In genomic region chr4:145934434-145935047, GRCh38 we compare ENCODE assay signal across 1 cellular context.
TF ChIP-seq lines count a peak whose summit lies in the region.

No MANE protein-coding gene starts in this region.

TF ChIP-seq in GM12878, 131 proteins besides CTCF, POLR2A, EP300 and RAD21 (continued from another document):
- TF ChIP-seq BCLAF1 (IDR thresholded peaks at IDR 0.05) (no peak), FOS (IDR thresholded peaks at IDR 0.05; ENCODE audit: borderline replicate concordance, extremely low read depth, insufficient read length) (no peak), HDAC6 (IDR thresholded peaks at IDR 0.05; ENCODE audit: unreplicated experiment) (no peak), POLR2AphosphoS5 (IDR thresholded peaks at IDR 0.05; ENCODE audit: low read length) (peak; percentile 20; the same call in 1 of the 2 replicates), MTA2 (IDR thresholded peaks at IDR 0.05; ENCODE audit: low read depth) (no peak), TCF12 (IDR thresholded peaks at IDR 0.05; ENCODE audit: low read depth, low read length) (no peak), TCF3 (IDR thresholded peaks at IDR 0.05; ENCODE audit: borderline replicate concordance, insufficient read depth, low read depth, low read length) (no peak), CBX3 (IDR thresholded peaks at IDR 0.05; ENCODE audit: borderline replicate concordance, low read depth) (no peak), TARDBP (IDR thresholded peaks at IDR 0.05; ENCODE audit: borderline replicate concordance) (no peak), SPI1 (IDR thresholded peaks at IDR 0.05; ENCODE audit: borderline replicate concordance, insufficient read depth, low read depth, low read length) (peak; percentile 75), PML (IDR thresholded peaks at IDR 0.05; ENCODE audit: low read length) (no peak), RELA (IDR thresholded peaks at IDR 0.05; ENCODE audit: borderline replicate concordance, partially characterized antibody) (no peak), IKZF1 (conservative IDR thresholded peaks at IDR 0.05) (peak; percentile 25; the same call in 1 of the 2 replicates), FOXM1 (IDR thresholded peaks at IDR 0.05; ENCODE audit: low read depth, low read length) (no peak), MXI1 (IDR thresholded peaks at IDR 0.05; ENCODE audit: low read depth, low read length) (0 out of 2 replicates have a peak, but pooled peaks have one; percentile 33), ZNF24 (IDR thresholded peaks at IDR 0.05) (no peak), NFXL1 (IDR thresholded peaks at IDR 0.05; ENCODE audit: borderline replicate concordance) (no peak), KDM1A (IDR thresholded peaks at IDR 0.05; ENCODE audit: borderline replicate concordance) (no peak), DPF2 (IDR thresholded peaks at IDR 0.05) (no peak), ZBTB40 (IDR thresholded peaks at IDR 0.05; ENCODE audit: borderline replicate concordance) (no peak), SMAD5 (IDR thresholded peaks at IDR 0.05; ENCODE audit: low read depth) (no peak), ZNF274 (IDR thresholded peaks at IDR 0.05; ENCODE audit: insufficient read depth, insufficient read length) (no peak), SREBF2 (IDR thresholded peaks at IDR 0.05; ENCODE audit: low read length) (no peak), PAX5 (IDR thresholded peaks at IDR 0.05; ENCODE audit: borderline replicate concordance, low read depth, low read length) (no peak), NR2C2 (IDR thresholded peaks at IDR 0.05; ENCODE audit: borderline replicate concordance, control insufficient read depth, insufficient read length, low read depth) (no peak), KAT2A (conservative IDR thresholded peaks at IDR 0.05; ENCODE audit: control insufficient read depth, low read depth, low read length) (no peak), RFX5 (IDR thresholded peaks at IDR 0.05; ENCODE audit: low read depth, low read length) (no peak), WRNIP1 (IDR thresholded peaks at IDR 0.05; ENCODE audit: borderline replicate concordance, low read depth, low read length) (no peak), MEF2A (IDR thresholded peaks at IDR 0.05; ENCODE audit: insufficient read depth, low read depth, low read length) (no peak), IKZF2 (IDR thresholded peaks at IDR 0.05) (peak in 1 of 2 experiments; percentile 18; a peak in 2 of 4 replicates), E4F1 (IDR thresholded peaks at IDR 0.05; ENCODE audit: borderline replicate concordance, partially characterized antibody) (no peak)
- TF ChIP-seq, protein P1, sequence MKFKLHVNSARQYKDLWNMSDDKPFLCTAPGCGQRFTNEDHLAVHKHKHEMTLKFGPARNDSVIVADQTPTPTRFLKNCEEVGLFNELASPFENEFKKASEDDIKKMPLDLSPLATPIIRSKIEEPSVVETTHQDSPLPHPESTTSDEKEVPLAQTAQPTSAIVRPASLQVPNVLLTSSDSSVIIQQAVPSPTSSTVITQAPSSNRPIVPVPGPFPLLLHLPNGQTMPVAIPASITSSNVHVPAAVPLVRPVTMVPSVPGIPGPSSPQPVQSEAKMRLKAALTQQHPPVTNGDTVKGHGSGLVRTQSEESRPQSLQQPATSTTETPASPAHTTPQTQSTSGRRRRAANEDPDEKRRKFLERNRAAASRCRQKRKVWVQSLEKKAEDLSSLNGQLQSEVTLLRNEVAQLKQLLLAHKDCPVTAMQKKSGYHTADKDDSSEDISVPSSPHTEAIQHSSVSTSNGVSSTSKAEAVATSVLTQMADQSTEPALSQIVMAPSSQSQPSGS (IDR thresholded peaks at IDR 0.05; ENCODE audit: low read length) = no peak
- TF ChIP-seq, protein P2, sequence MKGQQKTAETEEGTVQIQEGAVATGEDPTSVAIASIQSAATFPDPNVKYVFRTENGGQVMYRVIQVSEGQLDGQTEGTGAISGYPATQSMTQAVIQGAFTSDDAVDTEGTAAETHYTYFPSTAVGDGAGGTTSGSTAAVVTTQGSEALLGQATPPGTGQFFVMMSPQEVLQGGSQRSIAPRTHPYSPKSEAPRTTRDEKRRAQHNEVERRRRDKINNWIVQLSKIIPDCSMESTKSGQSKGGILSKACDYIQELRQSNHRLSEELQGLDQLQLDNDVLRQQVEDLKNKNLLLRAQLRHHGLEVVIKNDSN (IDR thresholded peaks at IDR 0.05; ENCODE audit: borderline replicate concordance, extremely low read length, insufficient read depth, low read depth, low read length) = no peak
- TF ChIP-seq, protein P3, sequence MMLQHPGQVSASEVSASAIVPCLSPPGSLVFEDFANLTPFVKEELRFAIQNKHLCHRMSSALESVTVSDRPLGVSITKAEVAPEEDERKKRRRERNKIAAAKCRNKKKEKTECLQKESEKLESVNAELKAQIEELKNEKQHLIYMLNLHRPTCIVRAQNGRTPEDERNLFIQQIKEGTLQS (IDR thresholded peaks at IDR 0.05; ENCODE audit: borderline replicate concordance, extremely low read depth, low read depth, low read length) = no peak
- TF ChIP-seq, protein P4, sequence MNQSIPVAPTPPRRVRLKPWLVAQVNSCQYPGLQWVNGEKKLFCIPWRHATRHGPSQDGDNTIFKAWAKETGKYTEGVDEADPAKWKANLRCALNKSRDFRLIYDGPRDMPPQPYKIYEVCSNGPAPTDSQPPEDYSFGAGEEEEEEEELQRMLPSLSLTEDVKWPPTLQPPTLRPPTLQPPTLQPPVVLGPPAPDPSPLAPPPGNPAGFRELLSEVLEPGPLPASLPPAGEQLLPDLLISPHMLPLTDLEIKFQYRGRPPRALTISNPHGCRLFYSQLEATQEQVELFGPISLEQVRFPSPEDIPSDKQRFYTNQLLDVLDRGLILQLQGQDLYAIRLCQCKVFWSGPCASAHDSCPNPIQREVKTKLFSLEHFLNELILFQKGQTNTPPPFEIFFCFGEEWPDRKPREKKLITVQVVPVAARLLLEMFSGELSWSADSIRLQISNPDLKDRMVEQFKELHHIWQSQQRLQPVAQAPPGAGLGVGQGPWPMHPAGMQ (IDR thresholded peaks at IDR 0.05; ENCODE audit: borderline replicate concordance) = no peak
- TF ChIP-seq, protein P5, sequence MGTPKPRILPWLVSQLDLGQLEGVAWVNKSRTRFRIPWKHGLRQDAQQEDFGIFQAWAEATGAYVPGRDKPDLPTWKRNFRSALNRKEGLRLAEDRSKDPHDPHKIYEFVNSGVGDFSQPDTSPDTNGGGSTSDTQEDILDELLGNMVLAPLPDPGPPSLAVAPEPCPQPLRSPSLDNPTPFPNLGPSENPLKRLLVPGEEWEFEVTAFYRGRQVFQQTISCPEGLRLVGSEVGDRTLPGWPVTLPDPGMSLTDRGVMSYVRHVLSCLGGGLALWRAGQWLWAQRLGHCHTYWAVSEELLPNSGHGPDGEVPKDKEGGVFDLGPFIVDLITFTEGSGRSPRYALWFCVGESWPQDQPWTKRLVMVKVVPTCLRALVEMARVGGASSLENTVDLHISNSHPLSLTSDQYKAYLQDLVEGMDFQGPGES (IDR thresholded peaks at IDR 0.05) = no peak
- TF ChIP-seq, protein P6, sequence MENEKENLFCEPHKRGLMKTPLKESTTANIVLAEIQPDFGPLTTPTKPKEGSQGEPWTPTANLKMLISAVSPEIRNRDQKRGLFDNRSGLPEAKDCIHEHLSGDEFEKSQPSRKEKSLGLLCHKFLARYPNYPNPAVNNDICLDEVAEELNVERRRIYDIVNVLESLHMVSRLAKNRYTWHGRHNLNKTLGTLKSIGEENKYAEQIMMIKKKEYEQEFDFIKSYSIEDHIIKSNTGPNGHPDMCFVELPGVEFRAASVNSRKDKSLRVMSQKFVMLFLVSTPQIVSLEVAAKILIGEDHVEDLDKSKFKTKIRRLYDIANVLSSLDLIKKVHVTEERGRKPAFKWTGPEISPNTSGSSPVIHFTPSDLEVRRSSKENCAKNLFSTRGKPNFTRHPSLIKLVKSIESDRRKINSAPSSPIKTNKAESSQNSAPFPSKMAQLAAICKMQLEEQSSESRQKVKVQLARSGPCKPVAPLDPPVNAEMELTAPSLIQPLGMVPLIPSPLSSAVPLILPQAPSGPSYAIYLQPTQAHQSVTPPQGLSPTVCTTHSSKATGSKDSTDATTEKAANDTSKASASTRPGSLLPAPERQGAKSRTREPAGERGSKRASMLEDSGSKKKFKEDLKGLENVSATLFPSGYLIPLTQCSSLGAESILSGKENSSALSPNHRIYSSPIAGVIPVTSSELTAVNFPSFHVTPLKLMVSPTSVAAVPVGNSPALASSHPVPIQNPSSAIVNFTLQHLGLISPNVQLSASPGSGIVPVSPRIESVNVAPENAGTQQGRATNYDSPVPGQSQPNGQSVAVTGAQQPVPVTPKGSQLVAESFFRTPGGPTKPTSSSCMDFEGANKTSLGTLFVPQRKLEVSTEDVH (IDR thresholded peaks at IDR 0.05; ENCODE audit: low read depth, partially characterized antibody) = no peak
